ENCODE assay signal across 8 cellular contexts in the genomic region with DNA sequence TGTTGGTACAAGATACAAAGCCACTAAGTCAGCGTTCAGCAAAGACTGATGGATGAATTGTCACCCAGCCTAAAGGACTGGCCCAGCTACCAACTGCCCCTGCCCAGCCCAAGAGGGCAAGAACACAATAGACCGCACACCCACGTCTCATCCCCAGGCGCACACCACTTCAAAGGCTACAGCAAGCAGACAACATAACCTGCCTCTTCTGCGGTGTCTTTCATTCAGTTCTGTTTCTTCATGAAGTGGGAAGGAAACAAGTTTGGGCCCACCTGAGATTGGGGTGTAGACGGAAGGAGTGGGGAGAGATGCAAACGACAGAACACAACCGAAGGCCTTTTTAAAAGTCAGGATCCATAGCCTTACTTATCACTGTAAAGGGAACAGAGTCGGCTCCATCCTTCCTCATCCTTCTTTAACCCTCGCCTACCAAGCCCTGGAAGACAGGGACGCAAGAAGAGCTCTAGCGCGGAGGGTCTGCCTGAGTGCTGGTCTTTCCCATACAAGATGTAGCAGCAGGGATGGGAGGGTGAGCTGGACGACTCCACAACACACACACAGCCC. TPM values are rescaled to one million over a fixed set of nuclear protein-coding genes. Genes with fewer than 3 reads are reported as not detected.
DNase-seq lines count a peak whose midpoint lies in the region; ATAC-seq and TF ChIP-seq lines count a peak whose summit lies in the region.

No MANE protein-coding gene starts in this region.

- TF ChIP-seq RAD21 in SK-N-SH (IDR thresholded peaks at IDR 0.05; ENCODE audit: low read length) = no peak

- H3K4me1 ChIP-seq in heart left ventricle (peaks cover 19 to 76% (median 57%) of the 10 kb centered on the region in 12 donors), SK-N-SH (ENCODE audit: control insufficient read depth in 1 of 2, insufficient read depth in 2 of 2, low read depth in 1 of 2, low read length in 1 of 2) (peaks cover 19 to 39% of the 10 kb centered on the region in 2 experiments; a peak in 3 of 4 replicates)

- intact Hi-C loops in heart left ventricle (cut with DNase I) = loop anchor here in 5 of 10 donors (2.0 to 10.0 kb wide), 5 partner anchors 64 to 201 kb away; a partner anchor contains a TSS
- intact Hi-C loops in cardiac septum (cut with DNase I) = loop anchor here (2.0 to 5.0 kb wide), 2 partner anchors 66 to 94 kb away; a partner anchor contains a TSS

- peaks cover 10% of the 10 kb centered on the region for H3K27me3 Mint-ChIP-seq in brain

- peak overlapping the region; percentile 99 to 100 (median 99) for H3K27ac Mint-ChIP-seq in brain

- peak overlapping the region; percentile 91 for H3K9ac ChIP-seq in SK-N-SH

- H3K36me3 ChIP-seq in heart left ventricle (no peaks in the 10 kb centered on the region), SK-N-SH (replicated peaks in 1 of 2; ENCODE audit: control insufficient read depth in 1 of 2, insufficient read depth in 2 of 2, low read length in 1 of 2) (no peaks in the 10 kb centered on the region)

- H3K27ac ChIP-seq in heart left ventricle (peak overlapping the region; percentile 80 to 99 (median 96)), SK-N-SH (ENCODE audit: low read depth in 2 of 2, low read length in 1 of 2) (peak overlapping the region; percentile 88 to 95)

- TF ChIP-seq CTCF in heart left ventricle (IDR thresholded peaks at IDR 0.05) (no peak), SK-N-SH (IDR thresholded peaks at IDR 0.05) (no peak), brain (conservative IDR thresholded peaks at IDR 0.05) (no peak)

- POLR2A ChIA-PET in SK-N-SH (lab: Yijun Ruan, JAX) = interaction anchor here (0.6 to 2.7 kb wide), 7 partner anchors 14 to 95 kb away, joined by 4 to 16 read pairs (median 8); a partner anchor contains a TSS

- H3K9me3 Mint-ChIP-seq in brain = no peaks in the 10 kb centered on the region

- peak overlapping the region; percentile 96 for H3K4me2 ChIP-seq in SK-N-SH

- ATAC-seq in heart left ventricle = peak in 2 of 4 donors; percentile 21 to 37
- ATAC-seq in HG03520 (IDR thresholded peaks at IDR 0.05; ENCODE audit: unreplicated experiment) = no peak

- H3K4me3 Mint-ChIP-seq in brain = peak overlapping the region; percentile 90 to 97 (median 97)

- peak overlapping the region; percentile 80; the same call in 1 of the 2 replicates for H2AFZ ChIP-seq in SK-N-SH (ENCODE audit: low read depth)

- H3K27me3 ChIP-seq in heart left ventricle (no peaks in the 10 kb centered on the region), SK-N-SH (ENCODE audit: insufficient read depth) (no peaks in the 10 kb centered on the region)

- no peak for TF ChIP-seq EP300 in SK-N-SH (IDR thresholded peaks at IDR 0.05; ENCODE audit: borderline replicate concordance in 1 of 2, low read depth in 1 of 2, low read length in 1 of 2)

- peaks cover 23% of the 10 kb centered on the region for H3K36me3 Mint-ChIP-seq in brain

- peaks cover 56% of the 10 kb centered on the region for H3K79me2 ChIP-seq in SK-N-SH (ENCODE audit: insufficient read depth)

- H3K4me1 Mint-ChIP-seq in brain = peaks cover 82% of the 10 kb centered on the region

- CTCF ChIA-PET in SK-N-SH (lab: Yijun Ruan, JAX) = interaction anchor here (1.3 to 7.6 kb wide), 5 partner anchors 10 to 882 kb away, joined by 3 to 65 read pairs (median 4); no protein-coding TSS in a partner anchor

- H3K4me3 ChIP-seq in heart left ventricle (peak overlapping the region; percentile 69 to 94 (median 80)), SK-N-SH (ENCODE audit: low read depth in 2 of 2, low read length in 1 of 2) (peak overlapping the region; percentile 85 to 86)

- no peaks in the 10 kb centered on the region for H3K9me2 ChIP-seq in SK-N-SH

- WGBS in heart left ventricle, 4 donors = 2 to 3% (median 2%) methylated on average over 14 of the region's 14 CpGs
- 2% methylated on average over 14 of the region's 14 CpGs for WGBS in SK-N-SH (ENCODE audit: low lambda C conversion rate)

- peaks cover 12% of the 10 kb centered on the region for H4K20me1 ChIP-seq in SK-N-SH (ENCODE audit: insufficient read depth)

- no peak for TF ChIP-seq POLR2A in heart left ventricle (IDR thresholded peaks at IDR 0.05)

- H3K9me3 ChIP-seq in heart left ventricle (no peaks in the 10 kb centered on the region), SK-N-SH (no peaks in the 10 kb centered on the region)

- DNase-seq in heart left ventricle (no peak), cardiac septum (ENCODE audit: low spot score) (no peak), SK-N-SH (peak; percentile 46), kidney tubule cell (ENCODE audit: low spot score) (peak; percentile 32), NCI-H1105 (lab: John Stamatoyannopoulos, UW) (no peak)
- DNase-seq in stimulated activated CD4-positive, alpha-beta T cell treated with anti-CD3 and anti-CD28 coated beads, Interleukin-4, amount 100 ng/mL, for 1 hour = peak; percentile 24

- H3F3A ChIP-seq in SK-N-SH (replicated peaks; ENCODE audit: insufficient read depth) = peaks cover 26% of the 10 kb centered on the region

TF ChIP-seq in SK-N-SH, 30 proteins besides CTCF, POLR2A, EP300 and RAD21:
- TF ChIP-seq FOXM1 (IDR thresholded peaks at IDR 0.05; ENCODE audit: low read depth) = no peak
- TF ChIP-seq JUND (IDR thresholded peaks at IDR 0.05) = no peak
- TF ChIP-seq, protein P1, sequence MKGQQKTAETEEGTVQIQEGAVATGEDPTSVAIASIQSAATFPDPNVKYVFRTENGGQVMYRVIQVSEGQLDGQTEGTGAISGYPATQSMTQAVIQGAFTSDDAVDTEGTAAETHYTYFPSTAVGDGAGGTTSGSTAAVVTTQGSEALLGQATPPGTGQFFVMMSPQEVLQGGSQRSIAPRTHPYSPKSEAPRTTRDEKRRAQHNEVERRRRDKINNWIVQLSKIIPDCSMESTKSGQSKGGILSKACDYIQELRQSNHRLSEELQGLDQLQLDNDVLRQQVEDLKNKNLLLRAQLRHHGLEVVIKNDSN (IDR thresholded peaks at IDR 0.05; ENCODE audit: borderline replicate concordance, low read depth) = no peak
- no peak for TF ChIP-seq ELF1 (IDR thresholded peaks at IDR 0.05)
- no peak for TF ChIP-seq EZH2phosphoT487 (IDR thresholded peaks at IDR 0.05; ENCODE audit: borderline replicate concordance, low read depth)
- no peak for TF ChIP-seq RXRA (IDR thresholded peaks at IDR 0.05; ENCODE audit: borderline replicate concordance, low read depth)
- no peak for TF ChIP-seq TAF1 (IDR thresholded peaks at IDR 0.05; ENCODE audit: borderline replicate concordance, low read depth, low read length)
- no peak for TF ChIP-seq FOSL2 (IDR thresholded peaks at IDR 0.05; ENCODE audit: borderline replicate concordance, low read depth)
- TF ChIP-seq CHD2 (IDR thresholded peaks at IDR 0.05; ENCODE audit: low read length, partially characterized antibody) = no peak
- TF ChIP-seq, protein P2, sequence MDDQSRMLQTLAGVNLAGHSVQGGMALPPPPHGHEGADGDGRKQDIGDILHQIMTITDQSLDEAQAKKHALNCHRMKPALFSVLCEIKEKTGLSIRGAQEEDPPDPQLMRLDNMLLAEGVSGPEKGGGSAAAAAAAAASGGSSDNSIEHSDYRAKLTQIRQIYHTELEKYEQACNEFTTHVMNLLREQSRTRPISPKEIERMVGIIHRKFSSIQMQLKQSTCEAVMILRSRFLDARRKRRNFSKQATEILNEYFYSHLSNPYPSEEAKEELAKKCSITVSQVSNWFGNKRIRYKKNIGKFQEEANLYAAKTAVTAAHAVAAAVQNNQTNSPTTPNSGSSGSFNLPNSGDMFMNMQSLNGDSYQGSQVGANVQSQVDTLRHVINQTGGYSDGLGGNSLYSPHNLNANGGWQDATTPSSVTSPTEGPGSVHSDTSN (IDR thresholded peaks at IDR 0.05) = no peak
- TF ChIP-seq, protein P3, sequence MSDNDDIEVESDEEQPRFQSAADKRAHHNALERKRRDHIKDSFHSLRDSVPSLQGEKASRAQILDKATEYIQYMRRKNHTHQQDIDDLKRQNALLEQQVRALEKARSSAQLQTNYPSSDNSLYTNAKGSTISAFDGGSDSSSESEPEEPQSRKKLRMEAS (IDR thresholded peaks at IDR 0.05; ENCODE audit: low read depth) = no peak; the same call in 1 of the 2 replicates
- TF ChIP-seq TEAD4 (IDR thresholded peaks at IDR 0.05; ENCODE audit: borderline replicate concordance, insufficient read depth) = no peak

RNA-seq across cellular contexts. Expression of a gene that starts 0.7 kb away (rescaled TPM):
- 100 to 1,000 TPM in 3 of 9 donors, 10 to 100 TPM in 6; 84.9 to 208 (median 96.0) TPM for total RNA-seq in heart left ventricle
- polyA plus RNA-seq in heart left ventricle = 100 to 1,000 TPM in 1 of 2 donors, 10 to 100 TPM in 1; 98.1 to 108 TPM
- 114 TPM for total RNA-seq in cardiac septum
- polyA plus RNA-seq in SK-N-SH (2012; rRNA removed) = 81.3 and 82.6 TPM in 2 replicates
- 108 TPM in 2 replicates for polyA plus RNA-seq in SK-N-SH (2012; cell fraction: cytosol; rRNA removed)
- 45.5 and 83.0 TPM in 2 replicates for polyA plus RNA-seq in SK-N-SH (2012; cell fraction: nucleus; rRNA removed)
- 99.5 TPM for polyA plus RNA-seq in brain (ENCODE audit: insufficient read depth, low read depth, low replicate concordance)

RNA-seq across cellular contexts. Expression of a gene that starts 38.6 kb away (rescaled TPM):
- total RNA-seq in heart left ventricle = 1 to 10 TPM in 8 of 9 donors, under 1 TPM in 1; 0.48 to 4.9 (median 2.5) TPM
- 1 to 10 TPM in 1 of 2 donors, under 1 TPM in 1; 0.36 to 3.2 TPM for polyA plus RNA-seq in heart left ventricle
- total RNA-seq in cardiac septum = 2.9 TPM
- polyA plus RNA-seq in SK-N-SH (2012; rRNA removed) = 1.8 and 2.5 TPM in 2 replicates
- 1.9 and 2.7 TPM in 2 replicates for polyA plus RNA-seq in SK-N-SH (2012; cell fraction: cytosol; rRNA removed)
- 2.3 and 5.4 TPM in 2 replicates for polyA plus RNA-seq in SK-N-SH (2012; cell fraction: nucleus; rRNA removed)
- polyA plus RNA-seq in brain (ENCODE audit: insufficient read depth, low read depth, low replicate concordance) = 4.5 TPM

Comparison
In these comparisons a context has a peak if more than half of its experiments do, and no peak if none do; other contexts are left out.
1. DNase-seq: peak in SK-N-SH (single experiment), kidney tubule cell (single experiment) and stimulated activated CD4-positive, alpha-beta T cell treated with anti-CD3 and anti-CD28 coated beads, Interleukin-4, amount 100 ng/mL, for 1 hour (single experiment); none in heart left ventricle (0 of 5), cardiac septum (single experiment) and NCI-H1105 (single experiment).